Comparison of ENCODE assay signal across 32 cellular contexts in genomic region chr3:49627634-49628033, GRCh38.
"Had no signal": no experiment of that assay in that cellular context is flagged by ENCODE, and none has a peak within 500 bp of the region (broad histone marks: within the 10 kb centered on the region; RNA-seq: fewer than 3 reads in every experiment).

No MANE protein-coding gene starts in this region.

- ATAC-seq: activated CD4-positive, alpha-beta T cell treated with anti-CD3 and anti-CD28 coated beads for 36 hours; activated T-helper 17 cell treated with anti-CD3 and anti-CD28 coated beads, Interleukin-2, amount 50 U/mL, for 72 hours; body of pancreas; effector memory CD8-positive, alpha-beta T cell; foreskin keratinocyte; gastrocnemius medialis; heart right ventricle; T-helper 17 cell had no signal

- H3K27ac Mint-ChIP-seq: activated B cell treated with CpG ODN at 0.5 μM for 24 hours; activated CD4-positive, alpha-beta memory T cell treated with anti-CD3 and anti-CD28 coated beads for 36 hours; activated CD4-positive, alpha-beta T cell treated with anti-CD3 and anti-CD28 coated beads for 36 hours; activated CD4-positive, alpha-beta T cell treated with anti-CD3 and anti-CD28 coated beads, Interleukin-2, amount 10 ng/mL, durations not matched to agents 24 days and 14 days; activated naive CD8-positive, alpha-beta T cell; activated T-helper 17 cell treated with anti-CD3 and anti-CD28 coated beads, Interleukin-2, amount 50 U/mL, for 72 hours; dendritic cell treated with granulocyte-macrophage colony-stimulating factor and Interleukin-4, amounts not matched to agents 40 ng/mL and 50 ng/mL, for 4 days; effector memory CD8-positive, alpha-beta T cell; T-helper 17 cell; T-helper 2 cell treated with Interferon-gamma antibody and Interleukin-4, amounts not matched to agents 5 μg/mL and 100 μg/mL, for 36 hours had no signal

- H3K4me1 Mint-ChIP-seq: activated B cell treated with CpG ODN at 0.5 μM for 24 hours; activated T-helper 17 cell treated with anti-CD3 and anti-CD28 coated beads, Interleukin-2, amount 50 U/mL, for 72 hours; T-helper 17 cell had no signal

- H3K9me3 Mint-ChIP-seq: activated T-helper 17 cell treated with anti-CD3 and anti-CD28 coated beads, Interleukin-2, amount 50 U/mL, for 72 hours; effector memory CD8-positive, alpha-beta T cell had no signal

- H3K27ac ChIP-seq: body of pancreas, coronary artery, esophagus muscularis mucosa, foreskin keratinocyte, gastrocnemius medialis, heart right ventricle, hepatocyte, WERI-Rb-1 had no signal

- H3K27me3 Mint-ChIP-seq: activated naive CD8-positive, alpha-beta T cell had no signal

- DNase-seq: activated B cell treated with CpG ODN at 0.5 μM for 24 hours; activated CD4-positive, alpha-beta memory T cell treated with anti-CD3 and anti-CD28 coated beads for 36 hours; activated CD4-positive, alpha-beta T cell treated with anti-CD3 and anti-CD28 coated beads for 36 hours; activated CD4-positive, alpha-beta T cell treated with anti-CD3 and anti-CD28 coated beads, Interleukin-2, amount 10 ng/mL, durations not matched to agents 24 days and 14 days; activated CD4-positive, CD25-positive, alpha-beta regulatory T cell treated with anti-CD3 and anti-CD28 coated beads, Interleukin-2, amount 50 U/mL, for 72 hours; activated CD8-positive, alpha-beta memory T cell treated with anti-CD3 and anti-CD28 coated beads for 24 hours; activated effector memory CD4-positive, alpha-beta T cell treated with Interleukin-2 at 50 U/mL for 16 hours; activated gamma-delta T cell treated with Interleukin-2 at 50 U/mL for 16 hours; activated naive CD4-positive, alpha-beta T cell treated with anti-CD3 and anti-CD28 coated beads, Interleukin-2, amount 50 U/mL, for 16 hours; activated naive CD4-positive, alpha-beta T cell treated with Interleukin-2 at 50 U/mL for 16 hours; activated T-cell treated with anti-CD3 and anti-CD28 coated beads, Interleukin-2, amount 50 U/mL, for 1 hour; amniotic stem cell; body of pancreas; central memory CD4-positive, alpha-beta T cell; cerebellar nuclear complex; effector CD4-positive, alpha-beta T cell; effector memory CD8-positive, alpha-beta T cell; erythroblast; foreskin keratinocyte; gastrocnemius medialis; heart right ventricle; T-helper 1 cell; T-helper 17 cell; T1000; WERI-Rb-1 had no signal

- H3K4me3 Mint-ChIP-seq: activated B cell treated with CpG ODN at 0.5 μM for 24 hours; activated CD4-positive, alpha-beta memory T cell treated with anti-CD3 and anti-CD28 coated beads for 36 hours; activated CD4-positive, alpha-beta T cell treated with anti-CD3 and anti-CD28 coated beads for 36 hours; activated CD4-positive, alpha-beta T cell treated with anti-CD3 and anti-CD28 coated beads, Interleukin-2, amount 10 ng/mL, durations not matched to agents 24 days and 14 days; activated naive CD8-positive, alpha-beta T cell; activated T-helper 17 cell treated with anti-CD3 and anti-CD28 coated beads, Interleukin-2, amount 50 U/mL, for 72 hours; dendritic cell treated with granulocyte-macrophage colony-stimulating factor and Interleukin-4, amounts not matched to agents 40 ng/mL and 50 ng/mL, for 4 days; effector memory CD8-positive, alpha-beta T cell; T-helper 17 cell; T-helper 2 cell treated with Interferon-gamma antibody and Interleukin-4, amounts not matched to agents 5 μg/mL and 100 μg/mL, for 36 hours had no signal
